8 cellular contexts compared by ENCODE assay signal in genomic region chr1:222815367-222815765, GRCh38. TPM values are rescaled to one million over a fixed set of nuclear protein-coding genes. Genes with fewer than 3 reads are reported as not detected.
DNase-seq lines count a peak whose midpoint lies in the region; ATAC-seq, FAIRE-seq and TF ChIP-seq lines count a peak whose summit lies in the region.

No MANE protein-coding gene starts in this region.

- TF ChIP-seq CTCF in fibroblast of the aortic adventitia (IDR thresholded peaks at IDR 0.05; ENCODE audit: insufficient read depth, low read length) = no peak

- no peak for FAIRE-seq in urothelium cell line (lab: Jason Lieb, UNC)

- no peak for ATAC-seq in GM21825 (IDR thresholded peaks at IDR 0.05; ENCODE audit: unreplicated experiment)
- ATAC-seq in HG02623 (IDR thresholded peaks at IDR 0.05; ENCODE audit: unreplicated experiment) = no peak

- DNase-seq in COR-L47 (lab: John Stamatoyannopoulos, UW) = peak; percentile 52
- DNase-seq in LoVo (ENCODE audit: low spot score) = peak; percentile 55
- peak; percentile 67 for DNase-seq in activated T-cell treated with anti-CD3 and anti-CD28 coated beads for 48 hours (ENCODE audit: low read depth)
- DNase-seq in fibroblast of the aortic adventitia (ENCODE audit: low read depth) = peak; percentile 37
- peak; percentile 29 for DNase-seq in pons (ENCODE audit: low spot score)
- peak; percentile 58 for DNase-seq in urothelium cell line (ENCODE audit: low spot score)

- H3K4me3 ChIP-seq in fibroblast of the aortic adventitia (ENCODE audit: low read depth, low read length) = peak overlapping the region; percentile 94

RNA-seq across cellular contexts. Expression of gene DISP1, which starts 0.5 kb away (rescaled TPM):
- 6.4 and 8.4 TPM in 2 replicates for total RNA-seq in fibroblast of the aortic adventitia (ENCODE audit: low replicate concordance)
